1 cellular context compared by ENCODE assay signal in genomic region chr1:26900001-26900814, GRCh38.
TF ChIP-seq lines count a peak whose summit lies in the region.

GPATCH3 (minus strand) TSS chr1:26900467; CDS start chr1:26900442, 25 bp downstream.

TF ChIP-seq in HEK293, 187 proteins besides CTCF, POLR2A, EP300 and RAD21 (continued from another document and continues in another):
- peak; percentile 67 for TF ChIP-seq ZBTB6 (tag by site-specific recombination; IDR thresholded peaks at IDR 0.05)
- TF ChIP-seq ZNF112 (tag by site-specific recombination; IDR thresholded peaks at IDR 0.05): no peak
- TF ChIP-seq ZNF214 (tag by site-specific recombination; IDR thresholded peaks at IDR 0.05; ENCODE audit: borderline replicate concordance): no peak
- TF ChIP-seq ZNF18 (tag by site-specific recombination; IDR thresholded peaks at IDR 0.05): no peak
- no peak for TF ChIP-seq ZNF362 (tag by site-specific recombination; IDR thresholded peaks at IDR 0.05)
- no peak for TF ChIP-seq ZNF23 (tag by site-specific recombination; IDR thresholded peaks at IDR 0.05; ENCODE audit: borderline replicate concordance)
- no peak for TF ChIP-seq PRDM1 (tag by site-specific recombination; IDR thresholded peaks at IDR 0.05)
- no peak for TF ChIP-seq ZSCAN4 (tag by site-specific recombination; IDR thresholded peaks at IDR 0.05)
- TF ChIP-seq ZSCAN16 (tag by site-specific recombination; IDR thresholded peaks at IDR 0.05): no peak
- peak; percentile 29; the same call in 1 of the 2 replicates for TF ChIP-seq ZBTB20 (tag by site-specific recombination; IDR thresholded peaks at IDR 0.05)
- no peak for TF ChIP-seq ZBTB49 (tag by site-specific recombination; IDR thresholded peaks at IDR 0.05; ENCODE audit: low read depth)
- TF ChIP-seq ZNF501 (tag by site-specific recombination; IDR thresholded peaks at IDR 0.05): peak; percentile 91
- no peak for TF ChIP-seq ZNF621 (tag by site-specific recombination; IDR thresholded peaks at IDR 0.05)
- TF ChIP-seq ZNF146 (tag by site-specific recombination; IDR thresholded peaks at IDR 0.05): 0 out of 2 replicates have a peak, but pooled peaks have one; percentile 25
- TF ChIP-seq GLI4 (tag by site-specific recombination; IDR thresholded peaks at IDR 0.05): no peak
- TF ChIP-seq ZBTB21 (tag by site-specific recombination; IDR thresholded peaks at IDR 0.05): 0 out of 2 replicates have a peak, but pooled peaks have one; percentile 47
- no peak for TF ChIP-seq PRDM2 (tag by site-specific recombination; IDR thresholded peaks at IDR 0.05; ENCODE audit: borderline replicate concordance)
- no peak for TF ChIP-seq ZNF510 (tag by site-specific recombination; IDR thresholded peaks at IDR 0.05; ENCODE audit: insufficient replicate concordance)
- TF ChIP-seq ZNF169 (tag by site-specific recombination; IDR thresholded peaks at IDR 0.05): no peak
- no peak for TF ChIP-seq ZNF292 (tag by site-specific recombination; IDR thresholded peaks at IDR 0.05; ENCODE audit: borderline replicate concordance, low read depth)
- TF ChIP-seq ZNF324 (tag by site-specific recombination; IDR thresholded peaks at IDR 0.05): peak; percentile 91
- TF ChIP-seq ZNF580 (tag by site-specific recombination; IDR thresholded peaks at IDR 0.05): peak; percentile 80
- peak; percentile 55; the same call in 1 of the 2 replicates for TF ChIP-seq INSM2 (tag by site-specific recombination; IDR thresholded peaks at IDR 0.05)
- TF ChIP-seq TSHZ1 (tag by site-specific recombination; IDR thresholded peaks at IDR 0.05; ENCODE audit: borderline replicate concordance): 0 out of 2 replicates have a peak, but pooled peaks have one; percentile 20
- TF ChIP-seq ZNF544 (tag by site-specific recombination; IDR thresholded peaks at IDR 0.05): no peak
- TF ChIP-seq ZNF155 (tag by site-specific recombination; IDR thresholded peaks at IDR 0.05): no peak
- TF ChIP-seq ZBTB17 (tag by site-specific recombination; IDR thresholded peaks at IDR 0.05): peak; percentile 86
- no peak for TF ChIP-seq ZNF596 (tag by site-specific recombination; IDR thresholded peaks at IDR 0.05)
- TF ChIP-seq ZNF555 (tag by site-specific recombination; conservative IDR thresholded peaks at IDR 0.05): no peak
- peak; percentile 79 for TF ChIP-seq ZNF843 (tag by site-specific recombination; IDR thresholded peaks at IDR 0.05)
- TF ChIP-seq ZNF776 (tag by site-specific recombination; IDR thresholded peaks at IDR 0.05; ENCODE audit: borderline replicate concordance): no peak
- no peak for TF ChIP-seq ZNF202 (tag by site-specific recombination; IDR thresholded peaks at IDR 0.05; ENCODE audit: borderline replicate concordance)
- TF ChIP-seq ZNF302 (tag by site-specific recombination; IDR thresholded peaks at IDR 0.05; ENCODE audit: low read depth): no peak
- 0 out of 2 replicates have a peak, but pooled peaks have one; percentile 69 for TF ChIP-seq ZEB2 (tag by site-specific recombination; IDR thresholded peaks at IDR 0.05)
- TF ChIP-seq ZNF16 (tag by site-specific recombination; IDR thresholded peaks at IDR 0.05; ENCODE audit: low read depth): no peak
- no peak for TF ChIP-seq ZNF311 (tag by site-specific recombination; IDR thresholded peaks at IDR 0.05; ENCODE audit: borderline replicate concordance)
- TF ChIP-seq ZSCAN30 (tag by site-specific recombination; IDR thresholded peaks at IDR 0.05): peak; percentile 57; the same call in 1 of the 2 replicates
- TF ChIP-seq ZSCAN23 (tag by site-specific recombination; IDR thresholded peaks at IDR 0.05): peak; percentile 78; the same call in 1 of the 2 replicates
- no peak for TF ChIP-seq ZNF514 (tag by site-specific recombination; IDR thresholded peaks at IDR 0.05)
- TF ChIP-seq ZNF488 (tag by site-specific recombination; IDR thresholded peaks at IDR 0.05): no peak
- TF ChIP-seq ZNF626 (tag by site-specific recombination; IDR thresholded peaks at IDR 0.05): no peak
- TF ChIP-seq ZNF211 (tag by site-specific recombination; IDR thresholded peaks at IDR 0.05; ENCODE audit: low read depth): no peak
